12 cellular contexts compared by ENCODE assay signal in the genomic region with DNA sequence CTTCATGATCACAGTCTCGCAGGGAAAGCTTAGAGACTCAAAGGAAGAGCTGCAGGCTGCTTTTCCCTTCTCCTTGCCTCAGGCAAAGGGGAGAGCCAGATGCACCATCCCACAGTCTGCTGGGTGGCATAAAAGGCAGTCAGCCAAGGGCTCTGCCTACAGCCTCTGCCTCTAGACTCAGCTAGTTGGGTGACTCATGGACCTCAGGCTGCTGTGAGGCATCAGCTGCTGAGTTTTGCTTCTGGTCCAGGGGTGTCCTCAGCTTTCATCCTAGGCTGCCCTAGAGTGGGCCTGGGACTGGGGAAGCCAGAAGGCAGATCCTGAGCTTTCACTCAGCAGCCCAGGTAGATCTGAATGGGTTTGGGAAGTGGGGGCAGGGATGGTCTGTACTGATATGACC. TPM values are rescaled to one million over a fixed set of nuclear protein-coding genes. Genes with fewer than 3 reads are reported as not detected.
A peak's percentile ranks its signal among the peaks of the same experiment; 100 is the strongest.
DNase-seq lines count a peak whose midpoint lies in the region; ATAC-seq, FAIRE-seq and TF ChIP-seq lines count a peak whose summit lies in the region.
"Had no signal": no experiment of that assay in that cellular context is flagged by ENCODE, and none has a peak within 500 bp of the region (broad histone marks: within the 10 kb centered on the region; RNA-seq: fewer than 3 reads in every experiment).

No MANE protein-coding gene starts in this region.

- no peak for DNase-seq in CD4-positive, CD25-positive, alpha-beta regulatory T cell
- DNase-seq in HT1080 (ENCODE audit: low read depth) (peak; percentile 87), mammary epithelial cell (peak; percentile 93), middle frontal gyrus (ENCODE audit: extremely low spot score, low spot score) (peak; percentile 65), NOMO-1 treated with dmso at 0.1 percent for 144 hours (lab: John Stamatoyannopoulos, UW; ENCODE audit: unreplicated experiment) (no peak), GM12891 (ENCODE audit: insufficient read length, low spot score) (no peak)
- DNase-seq: NCI-H2171 had no signal

- no peak overlapping the region for H3K4me3 Mint-ChIP-seq in CD4-positive, CD25-positive, alpha-beta regulatory T cell
- H3K4me3 Mint-ChIP-seq: stimulated activated naive CD8-positive, alpha-beta T cell treated with anti-CD3 and anti-CD28 coated beads, Interleukin-15, Interleukin-2, amounts not matched to agents 100 ng/mL and 50 ng/mL, for 24 hours had no signal

- dilution Hi-C loops in mammary epithelial cell (cut with HindIII; ENCODE audit: low sequenced_read_pairs) = loop anchor here (5.0 kb wide), 3 partner anchors 64 to 174 kb away; a partner anchor contains a TSS

- H3K4me2 ChIP-seq in mammary epithelial cell (ENCODE audit: insufficient read depth, low read depth, low read length) = no peak overlapping the region

- H3K4me1 ChIP-seq in CD4-positive, CD25-positive, alpha-beta regulatory T cell (ENCODE audit: control insufficient read depth, insufficient read depth, low read length, poor library complexity, severe bottlenecking) = no peaks in the 10 kb centered on the region
- peaks cover 10% of the 10 kb centered on the region for H3K4me1 ChIP-seq in mammary epithelial cell (ENCODE audit: insufficient read depth, low read length)

- in situ Hi-C loops in mammary epithelial cell (cut with MboI; ENCODE audit: low sequenced_read_pairs in 2 of 2) = no loop called here

- no peak for ATAC-seq in CD4-positive, CD25-positive, alpha-beta regulatory T cell (ENCODE audit: low read depth in 2 of 2)
- no peak for ATAC-seq in HG03457 (IDR thresholded peaks at IDR 0.05; ENCODE audit: unreplicated experiment)
- no peak for ATAC-seq in GM19467 (IDR thresholded peaks at IDR 0.05; ENCODE audit: unreplicated experiment)

- intact Hi-C loops in mammary epithelial cell (cut with micrococcal nuclease) = no loop called here

- H3K79me2 ChIP-seq in mammary epithelial cell (ENCODE audit: insufficient read depth, low read length) = no peaks in the 10 kb centered on the region

- WGBS in mammary epithelial cell (ENCODE audit: low coverage, missing lambda C conversion rate) = 8% methylated on average over 1 of the region's 1 CpG

- CTCF ChIA-PET in mammary epithelial cell (lab: Charles Lee; ENCODE audit: low non-redundant PET) = no interaction called here

- peak overlapping the region in 2 of 3 donors; percentile 68 to 71 for H3K27ac Mint-ChIP-seq in CD4-positive, CD25-positive, alpha-beta regulatory T cell
- H3K27ac Mint-ChIP-seq: stimulated activated naive CD8-positive, alpha-beta T cell treated with anti-CD3 and anti-CD28 coated beads, Interleukin-15, Interleukin-2, amounts not matched to agents 100 ng/mL and 50 ng/mL, for 24 hours had no signal

- no peak for TF ChIP-seq POLR2A in GM12891 (IDR thresholded peaks at IDR 0.05; ENCODE audit: low read depth, low read length)

- no peaks in the 10 kb centered on the region for H3K9me3 Mint-ChIP-seq in CD4-positive, CD25-positive, alpha-beta regulatory T cell
- H3K9me3 Mint-ChIP-seq: stimulated activated naive CD8-positive, alpha-beta T cell treated with anti-CD3 and anti-CD28 coated beads, Interleukin-15, Interleukin-2, amounts not matched to agents 100 ng/mL and 50 ng/mL, for 24 hours had no signal

- H3K4me3 ChIP-seq in CD4-positive, CD25-positive, alpha-beta regulatory T cell (ENCODE audit: low read depth, low read length) = no peak overlapping the region
- H3K4me3 ChIP-seq in mammary epithelial cell (replicated peaks in 1 of 3; ENCODE audit: insufficient read depth in 1 of 3, low read depth in 2 of 3, low read length in 3 of 3) = no peak overlapping the region

- no peak for TF ChIP-seq CTCF in mammary epithelial cell (conservative IDR thresholded peaks at IDR 0.05 in 1 of 2, IDR thresholded peaks at IDR 0.05 in 1 of 2; ENCODE audit: extremely low read depth in 1 of 2, insufficient read depth in 1 of 2, low read depth in 1 of 2, low read length in 2 of 2)

- H3K9me3 ChIP-seq in CD4-positive, CD25-positive, alpha-beta regulatory T cell (ENCODE audit: control insufficient read depth in 2 of 2, low read length in 2 of 2) = no peaks in the 10 kb centered on the region
- H3K9me3 ChIP-seq in mammary epithelial cell (replicated peaks; ENCODE audit: insufficient read depth, low read length) = no peaks in the 10 kb centered on the region
- H3K9me3 ChIP-seq: neutrophil had no signal

- H3K36me3 ChIP-seq in CD4-positive, CD25-positive, alpha-beta regulatory T cell (ENCODE audit: control insufficient read depth, insufficient read depth, low read length) = peaks cover 17% of the 10 kb centered on the region
- H3K36me3 ChIP-seq in mammary epithelial cell (ENCODE audit: insufficient read depth, low read length) = no peaks in the 10 kb centered on the region
- H3K36me3 ChIP-seq: neutrophil had no signal

- no peaks in the 10 kb centered on the region for H3K27me3 ChIP-seq in CD4-positive, CD25-positive, alpha-beta regulatory T cell (ENCODE audit: control insufficient read depth, insufficient read depth, low read length)
- no peaks in the 10 kb centered on the region for H3K27me3 ChIP-seq in mammary epithelial cell (ENCODE audit: insufficient read depth, low read length)

- no peak overlapping the region for H3K9ac ChIP-seq in mammary epithelial cell (ENCODE audit: insufficient read depth, low read length)

- H3K27me3 Mint-ChIP-seq in CD4-positive, CD25-positive, alpha-beta regulatory T cell = no peaks in the 10 kb centered on the region
- H3K27me3 Mint-ChIP-seq: stimulated activated naive CD8-positive, alpha-beta T cell treated with anti-CD3 and anti-CD28 coated beads, Interleukin-15, Interleukin-2, amounts not matched to agents 100 ng/mL and 50 ng/mL, for 24 hours had no signal

- H3K27ac ChIP-seq in CD4-positive, CD25-positive, alpha-beta regulatory T cell (ENCODE audit: insufficient read depth, low read length, poor library complexity, severe bottlenecking) = no peak overlapping the region
- H3K27ac ChIP-seq in mammary epithelial cell (ENCODE audit: insufficient read depth, low read depth, low read length) = no peak overlapping the region
- H3K27ac ChIP-seq: neutrophil had no signal

- no peaks in the 10 kb centered on the region for H4K20me1 ChIP-seq in mammary epithelial cell (ENCODE audit: insufficient read depth, low read length)

- FAIRE-seq in GM12891 (lab: Jason Lieb, UNC) = no peak
- FAIRE-seq: endometrium had no signal

- H3K4me1 Mint-ChIP-seq in CD4-positive, CD25-positive, alpha-beta regulatory T cell = peaks cover 0 to 21% (median 9%) of the 10 kb centered on the region in 4 donors

- H2AFZ ChIP-seq in mammary epithelial cell (ENCODE audit: low read depth, low read length) = no peak overlapping the region

- H3K36me3 Mint-ChIP-seq in CD4-positive, CD25-positive, alpha-beta regulatory T cell = peaks cover 24% of the 10 kb centered on the region

- BruUV-seq in mammary epithelial cell (replicated peaks; lab: Mats Ljungman, UMichigan) = no TSS peak

TF ChIP-seq in GM12891, 5 proteins besides CTCF, POLR2A, EP300 and RAD21:
- TF ChIP-seq SPI1 (IDR thresholded peaks at IDR 0.05; ENCODE audit: low read depth, low read length) = no peak
- no peak for TF ChIP-seq POU2F2 (IDR thresholded peaks at IDR 0.05; ENCODE audit: low read depth, low read length)
- TF ChIP-seq PAX5 (IDR thresholded peaks at IDR 0.05; ENCODE audit: insufficient read depth, low read length, severe bottlenecking) = no peak
- no peak for TF ChIP-seq POLR2AphosphoS5 (IDR thresholded peaks at IDR 0.05; ENCODE audit: low read depth, low read length)
- TF ChIP-seq TAF1 (IDR thresholded peaks at IDR 0.05; ENCODE audit: low read depth, low read length) = no peak

RNA-seq across cellular contexts. Expression of a gene that starts 11.7 kb away (rescaled TPM):
- total RNA-seq in CD4-positive, CD25-positive, alpha-beta regulatory T cell = 14.1 TPM
- 1 to 10 TPM in 3 of 4 donors, under 1 TPM in 1; 0.84 to 1.3 (median 1.3) TPM for polyA plus RNA-seq in CD4-positive, CD25-positive, alpha-beta regulatory T cell
- 0.33 and 0.39 TPM in 2 replicates for total RNA-seq in HT1080 (2014; rRNA removed; shearing (Covaris generic))
- polyA plus RNA-seq in HT1080 (2015; cell fraction: cytosol; rRNA removed) = 0.32 and 0.41 TPM in 2 replicates
- polyA plus RNA-seq in HT1080 (2015; cell fraction: nucleus; rRNA removed) = 0.19 and 0.55 TPM in 2 replicates
- total RNA-seq in mammary epithelial cell = 1 to 10 TPM in 1 of 2 donors, under 1 TPM in 1; 0.50 to 3.1 TPM
- 1.6 TPM for polyA plus RNA-seq in mammary epithelial cell
- 4.2 TPM for polyA minus RNA-seq in mammary epithelial cell
- polyA plus RNA-seq in GM12891 (2012; ENCODE audit: low read depth, missing spikeins) = 0.01 TPM

Comparison
In these comparisons a context has a peak if more than half of its experiments do, and no peak if none do; other contexts are left out.
1. DNase-seq: peak in HT1080 (single experiment), mammary epithelial cell (single experiment) and middle frontal gyrus (single experiment); none in CD4-positive, CD25-positive, alpha-beta regulatory T cell (0 of 3), NOMO-1 treated with dmso at 0.1 percent for 144 hours (single experiment) and GM12891 (single experiment).